8 cellular contexts compared by ENCODE assay signal in genomic region chr6:33160728-33161323, GRCh38. TPM values are rescaled to one million over a fixed set of nuclear protein-coding genes. Genes with fewer than 3 reads are reported as not detected.
DNase-seq lines count a peak whose midpoint lies in the region; ATAC-seq lines count a peak whose summit lies in the region.

No MANE protein-coding gene starts in this region.

- H3K4me3 ChIP-seq in NT2/D1 (ENCODE audit: insufficient read length, low read depth) = no peak overlapping the region

- H3K27me3 ChIP-seq in NT2/D1 (ENCODE audit: insufficient read depth, insufficient read length) = peaks cover 11% of the 10 kb centered on the region

- DNase-seq in SIG-M5 treated with dmso at 0.1 percent for 504 hours (lab: John Stamatoyannopoulos, UW; ENCODE audit: unreplicated experiment) (peak; percentile 56), SIG-M5 (lab: John Stamatoyannopoulos, UW) (no peak), NT2/D1 (ENCODE audit: low read depth, low spot score) (no peak), cerebellar cortex (ENCODE audit: low spot score) (peak; percentile 63), medulla oblongata (ENCODE audit: extremely low spot score) (peak; percentile 69), occipital lobe (lab: John Stamatoyannopoulos, UW) (no peak)

- peak overlapping the region; percentile 42 for H3K9ac ChIP-seq in NT2/D1 (ENCODE audit: insufficient read length, low read depth)

- H3K36me3 ChIP-seq in NT2/D1 (ENCODE audit: insufficient read depth, insufficient read length, low read length) = no peaks in the 10 kb centered on the region

- H3K4me1 ChIP-seq in NT2/D1 (ENCODE audit: insufficient read depth, insufficient read length) = peaks cover 2% of the 10 kb centered on the region

- ATAC-seq in HG03442 (IDR thresholded peaks at IDR 0.05; ENCODE audit: unreplicated experiment) (no peak), HG03039 (IDR thresholded peaks at IDR 0.05; ENCODE audit: unreplicated experiment) (no peak)

- no peaks in the 10 kb centered on the region for H3K9me3 ChIP-seq in NT2/D1 (ENCODE audit: insufficient read depth, low read length)

RNA-seq across cellular contexts. Expression of gene COL11A2, which starts 31.4 kb away (rescaled TPM):
- total RNA-seq in occipital lobe = 0.94 TPM

RNA-seq across cellular contexts. Expression of gene RXRB, which starts 39.6 kb away (rescaled TPM):
- total RNA-seq in occipital lobe = 22.6 TPM

RNA-seq across cellular contexts. Expression of gene SLC39A7, which starts 39.8 kb away (rescaled TPM):
- total RNA-seq in occipital lobe = 34.8 TPM

RNA-seq across cellular contexts. Expression of gene HSD17B8, which starts 43.6 kb away (rescaled TPM):
- total RNA-seq in occipital lobe = 4.5 TPM

RNA-seq across cellular contexts. Expression of gene RING1, which starts 47.5 kb away (rescaled TPM):
- 20.6 TPM for total RNA-seq in occipital lobe

Comparison
In these comparisons a context has a peak if more than half of its experiments do, and no peak if none do; other contexts are left out.
1. DNase-seq: peak in SIG-M5 treated with dmso at 0.1 percent for 504 hours (single experiment), cerebellar cortex (single experiment) and medulla oblongata (single experiment); none in SIG-M5 (single experiment), NT2/D1 (single experiment) and occipital lobe (single experiment).